In the genomic region with DNA sequence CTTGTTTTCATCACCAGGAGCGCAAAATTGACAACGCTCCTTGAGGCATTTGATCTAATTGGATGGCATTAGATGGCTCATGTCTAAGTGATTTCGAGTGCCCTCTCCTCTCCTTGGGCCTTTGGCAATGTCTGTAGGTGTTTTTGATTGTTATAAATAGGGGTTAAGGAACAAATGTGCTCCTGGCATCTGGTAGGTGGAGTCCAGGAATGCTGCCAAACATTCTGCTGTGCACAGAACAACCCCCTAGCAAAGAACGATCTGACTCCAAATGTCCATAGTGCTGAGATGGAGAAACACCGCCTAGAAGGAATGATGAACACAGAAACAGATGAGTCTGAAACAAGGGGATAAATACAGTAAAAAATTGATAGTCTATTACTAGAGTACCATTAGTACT, we compare ENCODE assay signal across 22 cellular contexts.
DNase-seq lines count a peak whose midpoint lies in the region; ATAC-seq, FAIRE-seq and TF ChIP-seq lines count a peak whose summit lies in the region.
"Had no signal": no experiment of that assay in that cellular context is flagged by ENCODE, and none has a peak within 500 bp of the region (broad histone marks: within the 10 kb centered on the region; RNA-seq: fewer than 3 reads in every experiment).

No MANE protein-coding gene starts in this region.

- H3K9me2 ChIP-seq in GM23248 (ENCODE audit: insufficient read depth), result no peaks in the 10 kb centered on the region

- H4K20me1 ChIP-seq in GM23248 (ENCODE audit: insufficient read depth), result no peaks in the 10 kb centered on the region

- H3K9me3 Mint-ChIP-seq in natural killer cell treated with Interleukin-12 subunit alpha and Interleukin-12 subunit beta and Interleukin-15 and Interleukin-18, amount 100 ng/mL, for 72 hours, result no peaks in the 10 kb centered on the region

- no peak for TF ChIP-seq POLR2A in ovary (IDR thresholded peaks at IDR 0.05)

- no peak overlapping the region for H3K27ac ChIP-seq in GM23248
- peak overlapping the region; percentile 40 for H3K27ac ChIP-seq in caudate nucleus (ENCODE audit: low read depth, low read length)
- no peak overlapping the region for H3K27ac ChIP-seq in ovary
- H3K27ac ChIP-seq: suprapubic skin had no signal

- H3K4me3 Mint-ChIP-seq in natural killer cell treated with Interleukin-12 subunit alpha and Interleukin-12 subunit beta and Interleukin-15 and Interleukin-18, amount 100 ng/mL, for 72 hours, result peak overlapping the region; percentile 78
- H3K4me3 Mint-ChIP-seq: activated naive CD8-positive, alpha-beta T cell treated with anti-CD3 and anti-CD28 coated beads for 36 hours; B cell had no signal

- H2AFZ ChIP-seq in GM23248, result peak overlapping the region; percentile 30; the same call in 1 of the 2 replicates

- no peak for FAIRE-seq in urothelium cell line (lab: Jason Lieb, UNC)
- FAIRE-seq: endothelial cell of umbilical vein, pancreas had no signal

- 57 to 62% methylated on average over 5 of the region's 5 CpGs for WGBS in GM23248 (ENCODE audit: low coverage in 1 of 2, low lambda C conversion rate in 2 of 2, missing lambda C conversion rate in 2 of 2), 2 experiments
- 73 to 75% (median 74%) methylated on average over 5 of the region's 5 CpGs for WGBS in ovary, 3 donors

- no peaks in the 10 kb centered on the region for H3K79me2 ChIP-seq in GM23248 (ENCODE audit: insufficient read depth)

- H3K4me2 ChIP-seq in GM23248 (ENCODE audit: unreplicated experiment), result no peak overlapping the region

- no peaks in the 10 kb centered on the region for H3K4me1 ChIP-seq in GM23248 (ENCODE audit: insufficient read depth)
- no peaks in the 10 kb centered on the region for H3K4me1 ChIP-seq in BE2C
- H3K4me1 ChIP-seq in ovary (ENCODE audit: insufficient read depth), result peaks cover 7% of the 10 kb centered on the region

- H3K27me3 ChIP-seq in GM23248 (replicated peaks; ENCODE audit: insufficient read depth) (no peaks in the 10 kb centered on the region), BE2C (peaks cover 18% of the 10 kb centered on the region), ovary (no peaks in the 10 kb centered on the region)
- H3K27me3 ChIP-seq: pancreas, suprapubic skin had no signal

- no peak overlapping the region for H3K9ac ChIP-seq in GM23248

- in situ Hi-C loops in GM23248 (cut with MboI), result no loop called here

- no peak for ATAC-seq in natural killer cell treated with Interleukin-12 subunit alpha and Interleukin-12 subunit beta and Interleukin-15 and Interleukin-18, amount 100 ng/mL, for 72 hours

- no peaks in the 10 kb centered on the region for H3K27me3 Mint-ChIP-seq in natural killer cell treated with Interleukin-12 subunit alpha and Interleukin-12 subunit beta and Interleukin-15 and Interleukin-18, amount 100 ng/mL, for 72 hours
- H3K27me3 Mint-ChIP-seq: activated naive CD8-positive, alpha-beta T cell treated with anti-CD3 and anti-CD28 coated beads for 36 hours had no signal

- intact Hi-C loops in ovary (cut with DNase I), result no loop called here

- H3K36me3 ChIP-seq in GM23248 (ENCODE audit: low read depth), result no peaks in the 10 kb centered on the region
- H3K36me3 ChIP-seq in BE2C, result no peaks in the 10 kb centered on the region
- no peaks in the 10 kb centered on the region for H3K36me3 ChIP-seq in ovary
- H3K36me3 ChIP-seq: pancreas, suprapubic skin had no signal

- H3K27ac Mint-ChIP-seq in natural killer cell treated with Interleukin-12 subunit alpha and Interleukin-12 subunit beta and Interleukin-15 and Interleukin-18, amount 100 ng/mL, for 72 hours, result peak overlapping the region; percentile 89 to 96
- H3K27ac Mint-ChIP-seq: activated naive CD8-positive, alpha-beta T cell treated with anti-CD3 and anti-CD28 coated beads for 36 hours; B cell had no signal

- no peak for TF ChIP-seq EP300 in ovary (IDR thresholded peaks at IDR 0.05)

- no peak overlapping the region for H3K4me3 ChIP-seq in GM23248
- no peak overlapping the region for H3K4me3 ChIP-seq in BE2C (ENCODE audit: low read depth, low read length)
- no peak overlapping the region for H3K4me3 ChIP-seq in ovary
- H3K4me3 ChIP-seq: pancreas, skin epidermis, suprapubic skin had no signal

- H3K9me3 ChIP-seq in GM23248 (ENCODE audit: low read depth), result no peaks in the 10 kb centered on the region
- H3K9me3 ChIP-seq in BE2C, result no peaks in the 10 kb centered on the region
- H3K9me3 ChIP-seq in ovary, result no peaks in the 10 kb centered on the region
- H3K9me3 ChIP-seq: pancreas, suprapubic skin had no signal

- H3K4me1 Mint-ChIP-seq in natural killer cell treated with Interleukin-12 subunit alpha and Interleukin-12 subunit beta and Interleukin-15 and Interleukin-18, amount 100 ng/mL, for 72 hours (ENCODE audit: low read depth in 2 of 2), result peaks cover 27 to 49% of the 10 kb centered on the region in 2 donors

- TF ChIP-seq CTCF in BE2C (IDR thresholded peaks at IDR 0.05; ENCODE audit: low read depth, low read length) (no peak), ovary (IDR thresholded peaks at IDR 0.05) (no peak)

- H3F3A ChIP-seq in GM23248 (ENCODE audit: insufficient read depth), result no peaks in the 10 kb centered on the region

- H3K36me3 Mint-ChIP-seq in natural killer cell treated with Interleukin-12 subunit alpha and Interleukin-12 subunit beta and Interleukin-15 and Interleukin-18, amount 100 ng/mL, for 72 hours, result peaks cover 4% of the 10 kb centered on the region
- H3K36me3 Mint-ChIP-seq: activated naive CD8-positive, alpha-beta T cell treated with anti-CD3 and anti-CD28 coated beads for 36 hours had no signal

- DNase-seq in COR-L47 (lab: John Stamatoyannopoulos, UW) (peak; percentile 5), GM23248 (no peak), caudate nucleus (lab: John Stamatoyannopoulos, UW) (no peak), BE2C (no peak), NCI-H748 treated with DMSO at 0.1 percent for 48 hours (lab: John Stamatoyannopoulos, UW) (no peak), ovary (no peak), urothelium cell line (ENCODE audit: low spot score) (no peak)
- DNase-seq in natural killer cell treated with Interleukin-12 subunit alpha and Interleukin-12 subunit beta and Interleukin-15 and Interleukin-18, amount 100 ng/mL, for 72 hours (ENCODE audit: low spot score), result no peak
- DNase-seq: activated CD4-positive, alpha-beta T cell treated with anti-CD3 and anti-CD28 coated beads, Interleukin-2, amount 50 U/mL, for 48 hours; activated naive CD8-positive, alpha-beta T cell treated with anti-CD3 and anti-CD28 coated beads for 36 hours; activated T-cell treated with anti-CD3 and anti-CD28 coated beads, Interleukin-2, amount 50 U/mL, for 1 hour; cortex of kidney; DMS153; foreskin melanocyte; NCI-H1417 treated with DMSO at 0.1 percent for 48 hours; NCI-H446; pancreas; stimulated activated CD4-positive, alpha-beta T cell treated with anti-CD3 and anti-CD28 coated beads, Interleukin-4, amount 100 ng/mL, for 4 hours had no signal
